In the genomic region with DNA sequence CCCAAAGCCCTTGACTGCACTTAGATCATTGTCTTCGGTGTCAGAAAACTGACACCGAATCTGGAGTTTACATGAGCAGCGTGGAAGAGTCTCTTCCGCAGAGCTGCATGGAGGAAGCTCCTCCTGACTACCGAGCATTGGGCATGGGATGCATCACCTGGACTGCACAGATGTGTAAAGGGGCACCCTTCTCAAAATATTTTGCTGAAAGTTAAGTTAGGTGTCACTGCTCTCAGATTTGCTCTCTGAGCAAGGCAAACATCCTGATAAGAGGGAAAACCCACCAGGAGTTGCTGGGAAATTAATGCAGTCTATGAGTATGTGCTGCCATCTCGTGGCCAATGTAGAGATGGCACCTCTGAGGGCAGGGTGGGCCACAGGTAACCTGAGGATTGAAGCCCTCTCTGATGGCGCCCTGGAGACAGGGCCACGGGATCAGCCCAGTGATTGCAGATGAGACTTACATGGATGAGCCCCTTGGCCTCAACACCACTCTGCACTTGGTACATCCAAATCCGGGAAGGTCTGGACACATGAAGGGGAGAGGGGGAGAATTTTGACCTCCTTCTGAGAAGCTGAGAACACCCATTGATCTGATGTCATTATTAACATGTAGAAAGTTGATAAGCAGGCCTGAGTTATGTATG, we compare ENCODE assay signal across 8 cellular contexts.
A peak's percentile ranks its signal among the peaks of the same experiment; 100 is the strongest.
DNase-seq lines count a peak whose midpoint lies in the region; ATAC-seq and TF ChIP-seq lines count a peak whose summit lies in the region.

No MANE protein-coding gene starts in this region.

- H3K4me1 Mint-ChIP-seq in activated CD8-positive, alpha-beta memory T cell treated with anti-CD3 and anti-CD28 coated beads, Interleukin-2, amount 10 ng/mL, durations not matched to agents 7 days and 5 days, result no peaks in the 10 kb centered on the region
- H3K4me1 Mint-ChIP-seq in naive B cell, result no peaks in the 10 kb centered on the region
- no peaks in the 10 kb centered on the region for H3K4me1 Mint-ChIP-seq in stimulated activated naive B cell treated with anti-CD40 and anti-IgM and Interleukin-4, amounts not matched to agents 10 μg/mL and 1 μg/mL and 100 μg/mL, for 72 hours

- peaks cover 2% of the 10 kb centered on the region for H3K9me3 Mint-ChIP-seq in activated CD8-positive, alpha-beta memory T cell treated with anti-CD3 and anti-CD28 coated beads, Interleukin-2, amount 10 ng/mL, durations not matched to agents 7 days and 5 days (ENCODE audit: low read depth)
- H3K9me3 Mint-ChIP-seq in naive B cell, result peaks cover 0 to 6% (median 2%) of the 10 kb centered on the region in 7 donors
- H3K9me3 Mint-ChIP-seq in stimulated activated naive B cell treated with anti-CD40 and anti-IgM and Interleukin-4, amounts not matched to agents 10 μg/mL and 1 μg/mL and 100 μg/mL, for 72 hours, result peaks cover 2% of the 10 kb centered on the region in 2 donors

- H3K4me3 ChIP-seq in epithelial cell of proximal tubule (ENCODE audit: low read depth, low read length), result peak overlapping the region; percentile 25

- no peak overlapping the region for H3K4me3 Mint-ChIP-seq in activated CD8-positive, alpha-beta memory T cell treated with anti-CD3 and anti-CD28 coated beads, Interleukin-2, amount 10 ng/mL, durations not matched to agents 7 days and 5 days
- H3K4me3 Mint-ChIP-seq in naive B cell, result no peak overlapping the region
- no peak overlapping the region for H3K4me3 Mint-ChIP-seq in stimulated activated naive B cell treated with anti-CD40 and anti-IgM and Interleukin-4, amounts not matched to agents 10 μg/mL and 1 μg/mL and 100 μg/mL, for 72 hours

- H3K27me3 Mint-ChIP-seq in activated CD8-positive, alpha-beta memory T cell treated with anti-CD3 and anti-CD28 coated beads, Interleukin-2, amount 10 ng/mL, durations not matched to agents 7 days and 5 days, result peaks cover 11% of the 10 kb centered on the region
- H3K27me3 Mint-ChIP-seq in naive B cell, result peaks cover 7 to 23% (median 16%) of the 10 kb centered on the region in 3 donors
- H3K27me3 Mint-ChIP-seq in stimulated activated naive B cell treated with anti-CD40 and anti-IgM and Interleukin-4, amounts not matched to agents 10 μg/mL and 1 μg/mL and 100 μg/mL, for 72 hours, result peaks cover 12 to 17% of the 10 kb centered on the region in 2 donors

- ATAC-seq in HG02840 (IDR thresholded peaks at IDR 0.05; ENCODE audit: low FRiP score, unreplicated experiment), result peak; percentile 67
- ATAC-seq in activated CD8-positive, alpha-beta memory T cell treated with anti-CD3 and anti-CD28 coated beads, Interleukin-2, amount 10 ng/mL, durations not matched to agents 7 days and 5 days, result peak; percentile 79
- ATAC-seq in naive B cell (ENCODE audit: low read depth in 2 of 2), result peak; percentile 37 to 40
- peak; percentile 78 to 82 for ATAC-seq in stimulated activated naive B cell treated with anti-CD40 and anti-IgM and Interleukin-4, amounts not matched to agents 10 μg/mL and 1 μg/mL and 100 μg/mL, for 72 hours (replicated peaks)

- H3K27ac Mint-ChIP-seq in activated CD8-positive, alpha-beta memory T cell treated with anti-CD3 and anti-CD28 coated beads, Interleukin-2, amount 10 ng/mL, durations not matched to agents 7 days and 5 days, result no peak overlapping the region
- H3K27ac Mint-ChIP-seq in naive B cell, result no peak overlapping the region
- no peak overlapping the region for H3K27ac Mint-ChIP-seq in stimulated activated naive B cell treated with anti-CD40 and anti-IgM and Interleukin-4, amounts not matched to agents 10 μg/mL and 1 μg/mL and 100 μg/mL, for 72 hours

- H3K36me3 Mint-ChIP-seq in activated CD8-positive, alpha-beta memory T cell treated with anti-CD3 and anti-CD28 coated beads, Interleukin-2, amount 10 ng/mL, durations not matched to agents 7 days and 5 days, result peaks cover 4% of the 10 kb centered on the region
- peaks cover 0 to 4% of the 10 kb centered on the region in 2 donors for H3K36me3 Mint-ChIP-seq in naive B cell
- no peaks in the 10 kb centered on the region for H3K36me3 Mint-ChIP-seq in stimulated activated naive B cell treated with anti-CD40 and anti-IgM and Interleukin-4, amounts not matched to agents 10 μg/mL and 1 μg/mL and 100 μg/mL, for 72 hours

- CTCF ChIA-PET in activated CD8-positive, alpha-beta memory T cell treated with anti-CD3 and anti-CD28 coated beads, Interleukin-2, amount 10 ng/mL, durations not matched to agents 7 days and 5 days (lab: Charles Lee), result interaction anchor here (0.6 to 6.8 kb wide), 21 partner anchors 14 to 681 kb away, joined by 3 to 138 read pairs (median 3); no protein-coding TSS in a partner anchor

- DNase-seq in NCI-H524 (lab: John Stamatoyannopoulos, UW), result peak; percentile 20 to 72
- DNase-seq in NCI-H524 treated with DMSO at 0.1 percent for 48 hours (lab: John Stamatoyannopoulos, UW), result no peak
- DNase-seq in NCI-H146 (lab: John Stamatoyannopoulos, UW), result peak; percentile 29
- peak; percentile 66 for DNase-seq in activated CD8-positive, alpha-beta memory T cell treated with anti-CD3 and anti-CD28 coated beads, Interleukin-2, amount 10 ng/mL, durations not matched to agents 7 days and 5 days
- no peak for DNase-seq in epithelial cell of proximal tubule (ENCODE audit: low read depth)
- peak; percentile 34 for DNase-seq in naive B cell
- DNase-seq in stimulated activated naive B cell treated with anti-CD40 and anti-IgM and Interleukin-4, amounts not matched to agents 10 μg/mL and 1 μg/mL and 100 μg/mL, for 72 hours, result peak; percentile 39

- peak; percentile 93 for TF ChIP-seq CTCF in epithelial cell of proximal tubule (conservative IDR thresholded peaks at IDR 0.05; ENCODE audit: low read depth, low read length)

Comparison
In these comparisons a context has a peak if more than half of its experiments do, and no peak if none do; other contexts are left out.
1. DNase-seq: peak in NCI-H524 (2 of 2), NCI-H146 (single experiment), activated CD8-positive, alpha-beta memory T cell treated with anti-CD3 and anti-CD28 coated beads, Interleukin-2, amount 10 ng/mL, durations not matched to agents 7 days and 5 days (single experiment), naive B cell (single experiment) and stimulated activated naive B cell treated with anti-CD40 and anti-IgM and Interleukin-4, amounts not matched to agents 10 μg/mL and 1 μg/mL and 100 μg/mL, for 72 hours (single experiment); none in NCI-H524 treated with DMSO at 0.1 percent for 48 hours (single experiment) and epithelial cell of proximal tubule (single experiment).
2. Peak in every context shown above with its lines, with median percentiles within 50 percentile points of each other: ATAC-seq.